Comparison of ENCODE assay signal across 19 cellular contexts in genomic region chr7:129538790-129539189, GRCh38. TPM values are rescaled to one million over a fixed set of nuclear protein-coding genes. Genes with fewer than 3 reads are reported as not detected.
A peak's percentile ranks its signal among the peaks of the same experiment; 100 is the strongest.
DNase-seq lines count a peak whose midpoint lies in the region; ATAC-seq, FAIRE-seq and TF ChIP-seq lines count a peak whose summit lies in the region.
"Had no signal": no experiment of that assay in that cellular context is flagged by ENCODE, and none has a peak within 500 bp of the region (broad histone marks: within the 10 kb centered on the region; RNA-seq: fewer than 3 reads in every experiment).

No MANE protein-coding gene starts in this region.

- DNase-seq in activated naive CD8-positive, alpha-beta T cell treated with anti-CD3 and anti-CD28 coated beads, Interleukin-2, amount 50 U/mL, for 24 hours, result no peak
- no peak for DNase-seq in activated naive CD8-positive, alpha-beta T cell treated with anti-CD3 and anti-CD28 coated beads for 36 hours
- DNase-seq in central memory CD8-positive, alpha-beta T cell (ENCODE audit: low spot score in 2 of 2), result no peak
- DNase-seq in kidney, result peak; percentile 1
- DNase-seq in NAMALWA (ENCODE audit: low spot score), result no peak
- DNase-seq: CD8-positive, alpha-beta T cell; COR-L47; DMS 273 treated with DMSO at 0.1 percent for 48 hours; DMS53; DND-41; EL; GOT3 had no signal

- H3K4me1 ChIP-seq in kidney (ENCODE audit: control insufficient read depth in 1 of 2, insufficient read depth in 1 of 2, low read depth in 1 of 2, low read length in 2 of 2) (no peaks in the 10 kb centered on the region), thymus (ENCODE audit: control insufficient read depth, insufficient read depth, low read length) (no peaks in the 10 kb centered on the region)
- H3K4me1 ChIP-seq: HAP-1 had no signal

- no peaks in the 10 kb centered on the region for H3K36me3 Mint-ChIP-seq in activated naive CD8-positive, alpha-beta T cell treated with anti-CD3 and anti-CD28 coated beads, Interleukin-2, amount 50 U/mL, for 24 hours (ENCODE audit: low read depth)
- no peaks in the 10 kb centered on the region for H3K36me3 Mint-ChIP-seq in activated naive CD8-positive, alpha-beta T cell treated with anti-CD3 and anti-CD28 coated beads for 36 hours
- H3K36me3 Mint-ChIP-seq in central memory CD8-positive, alpha-beta T cell (ENCODE audit: insufficient read depth), result no peaks in the 10 kb centered on the region
- H3K36me3 Mint-ChIP-seq: CD8-positive, alpha-beta T cell had no signal

- peak; percentile 9 for ATAC-seq in activated naive CD8-positive, alpha-beta T cell treated with anti-CD3 and anti-CD28 coated beads, Interleukin-2, amount 50 U/mL, for 24 hours
- ATAC-seq in central memory CD8-positive, alpha-beta T cell (replicated peaks; ENCODE audit: extremely low read depth, poor library complexity, severe bottlenecking), result no peak
- ATAC-seq in HG03025 (IDR thresholded peaks at IDR 0.05; ENCODE audit: low FRiP score, unreplicated experiment), result no peak
- ATAC-seq: CD8-positive, alpha-beta T cell; GM12878 had no signal

- H3K27ac ChIP-seq in kidney (ENCODE audit: low read depth in 2 of 2, low read length in 2 of 2) (no peak overlapping the region), thymus (ENCODE audit: low read depth) (peak overlapping the region; percentile 2)
- H3K27ac ChIP-seq: BLaER1 treated with 17β-estradiol and CSF1 and Interleukin-3, amounts not matched to agents 10 nM and 100 nM had no signal

- H3K9me3 ChIP-seq in kidney (ENCODE audit: control insufficient read depth in 1 of 2, low read length in 2 of 2), result no peaks in the 10 kb centered on the region
- H3K9me3 ChIP-seq in thymus (ENCODE audit: control insufficient read depth), result no peaks in the 10 kb centered on the region
- H3K9me3 ChIP-seq: BLaER1 treated with 17β-estradiol and CSF1 and Interleukin-3, amounts not matched to agents 10 nM and 100 nM; HAP-1 had no signal

- no peaks in the 10 kb centered on the region for H3K27me3 ChIP-seq in thymus (ENCODE audit: control insufficient read depth, insufficient read depth)
- H3K27me3 ChIP-seq: BLaER1 treated with 17β-estradiol and CSF1 and Interleukin-3, amounts not matched to agents 10 nM and 100 nM had no signal

- H3K4me3 ChIP-seq in kidney (ENCODE audit: low read length in 2 of 2) (no peak overlapping the region), thymus (ENCODE audit: low read length) (no peak overlapping the region)
- H3K4me3 ChIP-seq: BLaER1 treated with 17β-estradiol and CSF1 and Interleukin-3, amounts not matched to agents 10 nM and 100 nM; GM12878; HAP-1 had no signal

- no peak for TF ChIP-seq CTCF in kidney (IDR thresholded peaks at IDR 0.05; ENCODE audit: borderline replicate concordance, extremely low read depth, insufficient read depth)

- H3K36me3 ChIP-seq in kidney (ENCODE audit: control insufficient read depth in 1 of 2, insufficient read depth in 2 of 2, low read length in 2 of 2) (no peaks in the 10 kb centered on the region), thymus (ENCODE audit: control insufficient read depth, insufficient read depth) (no peaks in the 10 kb centered on the region)
- H3K36me3 ChIP-seq: BLaER1 treated with 17β-estradiol and CSF1 and Interleukin-3, amounts not matched to agents 10 nM and 100 nM; HAP-1 had no signal

- peaks cover 21% of the 10 kb centered on the region for H3K4me1 Mint-ChIP-seq in activated naive CD8-positive, alpha-beta T cell treated with anti-CD3 and anti-CD28 coated beads, Interleukin-2, amount 50 U/mL, for 24 hours
- H3K4me1 Mint-ChIP-seq in activated naive CD8-positive, alpha-beta T cell treated with anti-CD3 and anti-CD28 coated beads for 36 hours, result peaks cover 15% of the 10 kb centered on the region
- peaks cover 19% of the 10 kb centered on the region for H3K4me1 Mint-ChIP-seq in central memory CD8-positive, alpha-beta T cell
- H3K4me1 Mint-ChIP-seq: B cell had no signal

- H3K9me3 Mint-ChIP-seq in activated naive CD8-positive, alpha-beta T cell treated with anti-CD3 and anti-CD28 coated beads, Interleukin-2, amount 50 U/mL, for 24 hours, result no peaks in the 10 kb centered on the region
- no peaks in the 10 kb centered on the region for H3K9me3 Mint-ChIP-seq in activated naive CD8-positive, alpha-beta T cell treated with anti-CD3 and anti-CD28 coated beads for 36 hours
- no peaks in the 10 kb centered on the region for H3K9me3 Mint-ChIP-seq in central memory CD8-positive, alpha-beta T cell
- H3K9me3 Mint-ChIP-seq: CD8-positive, alpha-beta T cell had no signal

- no peak overlapping the region for H3K4me3 Mint-ChIP-seq in activated naive CD8-positive, alpha-beta T cell treated with anti-CD3 and anti-CD28 coated beads, Interleukin-2, amount 50 U/mL, for 24 hours
- H3K4me3 Mint-ChIP-seq in activated naive CD8-positive, alpha-beta T cell treated with anti-CD3 and anti-CD28 coated beads for 36 hours, result no peak overlapping the region
- H3K4me3 Mint-ChIP-seq in central memory CD8-positive, alpha-beta T cell, result no peak overlapping the region
- H3K4me3 Mint-ChIP-seq: B cell; CD8-positive, alpha-beta T cell had no signal

- H3K27ac Mint-ChIP-seq in activated naive CD8-positive, alpha-beta T cell treated with anti-CD3 and anti-CD28 coated beads, Interleukin-2, amount 50 U/mL, for 24 hours, result no peak overlapping the region
- H3K27ac Mint-ChIP-seq in activated naive CD8-positive, alpha-beta T cell treated with anti-CD3 and anti-CD28 coated beads for 36 hours, result no peak overlapping the region
- peak overlapping the region; percentile 70 for H3K27ac Mint-ChIP-seq in central memory CD8-positive, alpha-beta T cell (ENCODE audit: low read depth)
- H3K27ac Mint-ChIP-seq: B cell; CD8-positive, alpha-beta T cell had no signal

- no peak for FAIRE-seq in kidney (lab: Jason Lieb, UNC)
- FAIRE-seq: GM12878 had no signal

- peaks cover 13% of the 10 kb centered on the region for H3K27me3 Mint-ChIP-seq in activated naive CD8-positive, alpha-beta T cell treated with anti-CD3 and anti-CD28 coated beads, Interleukin-2, amount 50 U/mL, for 24 hours
- peaks cover 3% of the 10 kb centered on the region for H3K27me3 Mint-ChIP-seq in activated naive CD8-positive, alpha-beta T cell treated with anti-CD3 and anti-CD28 coated beads for 36 hours
- no peaks in the 10 kb centered on the region for H3K27me3 Mint-ChIP-seq in central memory CD8-positive, alpha-beta T cell

- H3K9ac ChIP-seq in kidney (ENCODE audit: low read length in 2 of 2), result no peak overlapping the region
- H3K9ac ChIP-seq: BLaER1 treated with 17β-estradiol and CSF1 and Interleukin-3, amounts not matched to agents 10 nM and 100 nM had no signal

- intact Hi-C loops in kidney (cut with DNase I), result no loop called here

RNA-seq across cellular contexts. Expression of gene SMKR1, which starts 36.5 kb away (rescaled TPM):
- total RNA-seq in activated naive CD8-positive, alpha-beta T cell treated with anti-CD3 and anti-CD28 coated beads for 36 hours, result 1 to 10 TPM; 4.1 to 6.1 TPM
- 0.63 TPM for total RNA-seq in kidney
- polyA plus RNA-seq in kidney (ENCODE audit: insufficient read depth, low read depth, low replicate concordance) (3.9 TPM), thymus (1.2 TPM)
- total RNA-seq: G401 had no signal
